Comparison of ENCODE assay signal across 10 cellular contexts in the genomic region with DNA sequence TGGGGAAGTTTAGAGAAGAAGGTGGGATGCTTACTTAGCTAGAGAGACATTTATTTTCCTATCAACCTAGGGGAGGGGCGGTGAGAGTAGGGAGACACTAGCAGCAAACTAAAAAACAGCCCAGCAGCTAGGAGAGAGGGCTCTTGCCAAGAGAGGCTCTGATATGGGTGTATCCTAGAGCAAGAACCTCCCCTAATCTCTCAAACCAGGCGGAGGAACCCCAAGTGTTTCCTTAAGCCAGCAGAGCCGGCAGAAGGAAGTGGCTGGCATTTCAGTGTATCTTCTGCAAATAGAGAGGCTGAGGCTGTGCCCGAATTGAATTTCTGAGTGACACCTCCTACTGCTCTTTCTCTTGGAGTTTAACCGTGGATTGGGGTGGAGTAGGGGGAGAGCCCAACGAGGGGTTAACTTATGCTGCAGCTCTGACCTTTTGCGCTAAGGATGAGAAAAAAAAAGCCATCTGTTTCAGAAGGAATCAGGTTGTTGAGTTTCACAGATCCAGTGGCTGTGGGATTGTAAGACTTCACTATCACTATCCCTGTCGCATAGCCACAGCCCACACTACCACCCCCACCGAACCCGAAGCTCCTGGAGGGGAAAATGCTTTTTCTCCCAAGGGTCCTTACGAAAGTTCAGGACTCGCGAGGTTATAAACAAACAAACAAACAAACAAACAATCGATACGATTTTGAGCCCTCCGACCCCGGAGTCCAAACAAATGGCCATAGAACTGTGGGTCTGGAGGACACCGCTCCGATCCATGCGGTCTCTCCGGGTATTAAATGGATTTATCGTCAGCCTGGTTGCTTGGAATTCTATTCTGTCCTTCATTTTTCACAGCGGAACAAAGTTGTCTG. TPM values are rescaled to one million over a fixed set of nuclear protein-coding genes. Genes with fewer than 3 reads are reported as not detected.
DNase-seq lines count a peak whose midpoint lies in the region; ATAC-seq, FAIRE-seq and TF ChIP-seq lines count a peak whose summit lies in the region.
"Had no signal": no experiment of that assay in that cellular context is flagged by ENCODE, and none has a peak within 500 bp of the region (broad histone marks: within the 10 kb centered on the region; RNA-seq: fewer than 3 reads in every experiment).

No MANE protein-coding gene starts in this region.

- peak; percentile 3 for ATAC-seq in GM23338
- no peak for ATAC-seq in GM12878
- ATAC-seq in GM21723 (IDR thresholded peaks at IDR 0.05; ENCODE audit: unreplicated experiment) = no peak
- no peak for ATAC-seq in HG03139 (IDR thresholded peaks at IDR 0.05; ENCODE audit: unreplicated experiment)

- H3K79me2 ChIP-seq in GM23338 (replicated peaks; ENCODE audit: insufficient read depth) = no peaks in the 10 kb centered on the region
- no peaks in the 10 kb centered on the region for H3K79me2 ChIP-seq in GM12878 (ENCODE audit: control insufficient read depth, insufficient read depth, low read length)

- WGBS in GM12878 (ENCODE audit: insufficient coverage, insufficient replicate concordance, low lambda C conversion rate, missing lambda C conversion rate) = 39% methylated on average over 22 of the region's 23 CpGs

- no peak for TF ChIP-seq RAD21 in GM12878 (IDR thresholded peaks at IDR 0.05; ENCODE audit: insufficient read depth, low read depth, low read length)

- TF ChIP-seq POLR2A in GM12878 (IDR thresholded peaks at IDR 0.05; ENCODE audit: low read depth, low read length) = no peak

- H3K27ac ChIP-seq in GM23338 (ENCODE audit: low read depth) = no peak overlapping the region
- no peak overlapping the region for H3K27ac ChIP-seq in GM12878 (ENCODE audit: control insufficient read depth, insufficient read depth)
- H3K27ac ChIP-seq: KMS-11 had no signal

- H3K9me3 Mint-ChIP-seq in GM23338 (no peaks in the 10 kb centered on the region), nephron progenitor cell (no peaks in the 10 kb centered on the region)
- H3K9me3 Mint-ChIP-seq: activated T-helper 1 cell treated with anti-CD3 and anti-CD28 coated beads, Interleukin-12 subunit alpha, Interleukin-12 subunit beta, Interleukin-2, Interleukin-4 antibody, amounts not matched to agents 30 ng/mL and 10 ng/mL and 1 ng/mL, durations not matched to agents 14 hours and 24 hours and 36 hours had no signal

- no peaks in the 10 kb centered on the region for H3K36me3 Mint-ChIP-seq in GM23338 (ENCODE audit: low read depth)
- no peaks in the 10 kb centered on the region for H3K36me3 Mint-ChIP-seq in nephron progenitor cell (ENCODE audit: low read depth)

- SMC1A ChIA-PET in GM12878 (lab: Charles Lee; ENCODE audit: uncharacterized antibody, unreplicated experiment) = no interaction called here

- CTCF ChIA-PET in GM12878 (lab: Yijun Ruan, JAX) = no interaction called here

- H3K27me3 ChIP-seq in GM23338 (ENCODE audit: insufficient read depth) (peaks cover 54% of the 10 kb centered on the region), GM12878 (replicated peaks in 1 of 2; ENCODE audit: control insufficient read depth in 2 of 2, insufficient read depth in 2 of 2, low read length in 1 of 2) (peaks cover 3 to 10% of the 10 kb centered on the region in 2 experiments; a peak in 3 of 4 replicates)

- TF ChIP-seq CTCF in GM23338 (conservative IDR thresholded peaks at IDR 0.05; ENCODE audit: low read depth in 2 of 2) (0 out of 4 replicates have a peak, but pooled peaks of 1 of the 2 experiments have one; percentile 1), GM12878 (IDR thresholded peaks at IDR 0.05 in 2 of 3, conservative IDR thresholded peaks at IDR 0.05 in 1 of 3; ENCODE audit: control insufficient read depth in 2 of 3, extremely low read depth in 1 of 3, insufficient read depth in 1 of 3, low read depth in 3 of 3, low read length in 3 of 3) (no peak), nephron progenitor cell (IDR thresholded peaks at IDR 0.05) (no peak)

- H3K9ac ChIP-seq in GM12878 (ENCODE audit: control insufficient read depth, insufficient read depth, low read length) = no peak overlapping the region
- H3K9ac ChIP-seq: KMS-11 had no signal

- H4K20me1 ChIP-seq in GM23338 (replicated peaks; ENCODE audit: insufficient read depth) = no peaks in the 10 kb centered on the region; the same call in 1 of the 2 replicates
- no peaks in the 10 kb centered on the region for H4K20me1 ChIP-seq in GM12878 (ENCODE audit: control insufficient read depth, insufficient read depth)

- peaks cover 17% of the 10 kb centered on the region for H3K4me1 ChIP-seq in GM23338 (ENCODE audit: insufficient read depth)
- H3K4me1 ChIP-seq in GM12878 (ENCODE audit: control insufficient read depth, insufficient read depth, low read length) = peaks cover 8% of the 10 kb centered on the region

- no peaks in the 10 kb centered on the region for H3K9me2 ChIP-seq in GM23338 (ENCODE audit: insufficient read depth)

- RAD21 ChIA-PET in GM12878 (lab: Charles Lee; ENCODE audit: unreplicated experiment) = no interaction called here

- FAIRE-seq in GM12878 (lab: Jason Lieb, UNC) = no peak

- no peak for TF ChIP-seq EP300 in GM12878 (IDR thresholded peaks at IDR 0.05; ENCODE audit: borderline replicate concordance in 1 of 2, control insufficient read depth in 1 of 2, low read depth in 2 of 2, low read length in 2 of 2)

- POLR2A ChIA-PET in GM12878 (lab: Charles Lee) = no interaction called here

- H3F3A ChIP-seq in GM23338 (replicated peaks; ENCODE audit: low read depth) = peaks cover 15% of the 10 kb centered on the region; the same call in 1 of the 2 replicates

- peak overlapping the region; percentile 100 for H2AFZ ChIP-seq in GM23338
- H2AFZ ChIP-seq in GM12878 (ENCODE audit: control insufficient read depth, low read depth, low read length) = no peak overlapping the region

- H3K27me3 Mint-ChIP-seq in GM23338 (ENCODE audit: insufficient read depth, low read depth, poor library complexity) = peaks cover 52% of the 10 kb centered on the region
- peaks cover 95% of the 10 kb centered on the region for H3K27me3 Mint-ChIP-seq in nephron progenitor cell (ENCODE audit: low read depth, poor library complexity)

- no TSS peak for BruUV-seq in GM12878 (replicated peaks; lab: Mats Ljungman, UMichigan)

- H3K4me3 ChIP-seq in GM23338 = peak overlapping the region; percentile 82
- H3K4me3 ChIP-seq in GM12878 = no peak overlapping the region

- no peak overlapping the region for H3K27ac Mint-ChIP-seq in GM23338
- no peak overlapping the region for H3K27ac Mint-ChIP-seq in nephron progenitor cell
- H3K27ac Mint-ChIP-seq: activated T-helper 1 cell treated with anti-CD3 and anti-CD28 coated beads, Interleukin-12 subunit alpha, Interleukin-12 subunit beta, Interleukin-2, Interleukin-4 antibody, amounts not matched to agents 30 ng/mL and 10 ng/mL and 1 ng/mL, durations not matched to agents 14 hours and 24 hours and 36 hours had no signal

- peaks cover 23% of the 10 kb centered on the region for H3K4me1 Mint-ChIP-seq in GM23338
- peaks cover 23% of the 10 kb centered on the region for H3K4me1 Mint-ChIP-seq in nephron progenitor cell

- no peaks in the 10 kb centered on the region for H3K9me3 ChIP-seq in GM12878 (replicated peaks; ENCODE audit: control insufficient read depth, insufficient read depth, low read length)

- peak overlapping the region; percentile 60 for H3K4me3 Mint-ChIP-seq in GM23338
- peak overlapping the region; percentile 70 for H3K4me3 Mint-ChIP-seq in nephron progenitor cell
- H3K4me3 Mint-ChIP-seq: activated T-helper 1 cell treated with anti-CD3 and anti-CD28 coated beads, Interleukin-12 subunit alpha, Interleukin-12 subunit beta, Interleukin-2, Interleukin-4 antibody, amounts not matched to agents 30 ng/mL and 10 ng/mL and 1 ng/mL, durations not matched to agents 14 hours and 24 hours and 36 hours had no signal

- H3K36me3 ChIP-seq in GM23338 (ENCODE audit: insufficient read depth) (no peaks in the 10 kb centered on the region), GM12878 (ENCODE audit: control insufficient read depth in 2 of 2, insufficient read depth in 2 of 2, low read length in 1 of 2) (no peaks in the 10 kb centered on the region)

- H3K4me2 ChIP-seq in GM23338 (peak overlapping the region; percentile 98), GM12878 (ENCODE audit: control insufficient read depth, insufficient read depth) (peak overlapping the region; percentile 2; the same call in 1 of the 2 replicates)
- H3K4me2 ChIP-seq: KMS-11 had no signal

- in situ Hi-C loops in GM12878 (cut with MboI) = no loop called here

- DNase-seq in DMS53 (lab: John Stamatoyannopoulos, UW) (peak; percentile 69), GM23338 (ENCODE audit: low spot score) (peak; percentile 32), GM12878 (ENCODE audit: low read depth, low spot score) (no peak), nephron progenitor cell (no peak), DMS153 treated with DMSO at 0.1 percent for 48 hours (lab: John Stamatoyannopoulos, UW; ENCODE audit: unreplicated experiment) (no peak)

- intact Hi-C loops in GM12878 (cut with micrococcal nuclease; ENCODE audit: unreplicated experiment) = no loop called here

TF ChIP-seq in GM23338, 12 proteins besides CTCF, POLR2A, EP300 and RAD21 (continues in another document):
- TF ChIP-seq CREB1 (CRISPR knock-in tag; IDR thresholded peaks at IDR 0.05; ENCODE audit: low read depth) (no peak), JUNB (IDR thresholded peaks at IDR 0.05; ENCODE audit: unreplicated experiment) (no peak)

TF ChIP-seq in GM12878, 131 proteins besides CTCF, POLR2A, EP300 and RAD21 (continues in another document):
- no peak for TF ChIP-seq CEBPB (IDR thresholded peaks at IDR 0.05; ENCODE audit: borderline replicate concordance in 1 of 2, low read depth in 2 of 2, low read length in 2 of 2)
- TF ChIP-seq TCF7 (IDR thresholded peaks at IDR 0.05; ENCODE audit: borderline replicate concordance) = no peak
- no peak for TF ChIP-seq SREBF1 (IDR thresholded peaks at IDR 0.05; ENCODE audit: low read length)

RNA-seq across cellular contexts. Expression of a gene that starts 1.3 kb away (rescaled TPM):
- total RNA-seq in GM23338 (2014; rRNA removed; shearing (Covaris generic)) = 4.8 and 7.0 TPM in 2 replicates
- polyA plus RNA-seq in GM23338 (2016; fragmentation: Nextera tagmentation; extraction: Ambion mirVana) (3.0 and 3.3 TPM in 2 replicates), GM12878 (2011; rRNA removed) (0.04 and 0.12 TPM in 2 replicates), GM12878 (2014; fragmentation: Illumina TruSeq; extraction: Trizol) (0.12 TPM in 1 of 2 replicates, not detected in the other), GM12878 (2014; fragmentation: Nextera tagmentation; extraction: Ambion mirVana) (under 1 TPM; 0.02 to 0.04 TPM), GM12878 (2014; rRNA removed) (0.22 and 0.47 TPM in 2 replicates), GM12878 (2016; fragmentation: Nextera tagmentation; extraction: Ambion mirVana) (under 1 TPM in 1 of 2 experiments, not detected in 1; 0.32 TPM)
- not detected in 2 replicates for total RNA-seq in GM12878 (2013; cell fraction: nucleolus; rRNA removed)
- total RNA-seq in GM12878 (2014; rRNA removed) (0.17 TPM in 1 of 2 replicates, not detected in the other), GM12878 (2014; rRNA removed; fragmentation: Illumina TruSeq; extraction: Trizol) (0.04 and 0.41 TPM in 2 replicates), GM12878 (2021) (0.15 and 0.16 TPM in 2 replicates)
- not detected for polyA plus RNA-seq in GM12878 (2011; ENCODE audit: low read depth)
- polyA plus RNA-seq in GM12878 (2011; cell fraction: cytosol; rRNA removed) = 0.03 TPM in 1 of 2 replicates, not detected in the other
- polyA plus RNA-seq in GM12878 (2011; cell fraction: nucleus; rRNA removed) = 0.30 and 0.54 TPM in 2 replicates
- polyA plus RNA-seq in GM12878 (2012) = 0.29 and 0.42 TPM in 2 replicates
- not detected in 2 replicates for polyA minus RNA-seq in GM12878 (2011; rRNA and poly(A)+ RNA removed)
- polyA minus RNA-seq in GM12878 (2011; cell fraction: cytosol; rRNA and poly(A)+ RNA removed) = not detected in 2 replicates
- 0.10 TPM in 1 of 2 replicates, not detected in the other for polyA minus RNA-seq in GM12878 (2011; cell fraction: nucleus; rRNA and poly(A)+ RNA removed)
- total RNA-seq: activated T-helper 1 cell treated with anti-CD3 and anti-CD28 coated beads, Interleukin-12 subunit alpha, Interleukin-12 subunit beta, Interleukin-2, Interleukin-4 antibody, amounts not matched to agents 30 ng/mL and 10 ng/mL and 1 ng/mL, durations not matched to agents 14 hours and 24 hours and 36 hours; SK-MEL-5 had no signal

Comparison
In these comparisons a context has a peak if more than half of its experiments do, and no peak if none do; other contexts are left out.
1. DNase-seq: peak in DMS53 (single experiment) and GM23338 (single experiment); none in GM12878 (single experiment), nephron progenitor cell (single experiment) and DMS153 treated with DMSO at 0.1 percent for 48 hours (single experiment).